In the genomic region with DNA sequence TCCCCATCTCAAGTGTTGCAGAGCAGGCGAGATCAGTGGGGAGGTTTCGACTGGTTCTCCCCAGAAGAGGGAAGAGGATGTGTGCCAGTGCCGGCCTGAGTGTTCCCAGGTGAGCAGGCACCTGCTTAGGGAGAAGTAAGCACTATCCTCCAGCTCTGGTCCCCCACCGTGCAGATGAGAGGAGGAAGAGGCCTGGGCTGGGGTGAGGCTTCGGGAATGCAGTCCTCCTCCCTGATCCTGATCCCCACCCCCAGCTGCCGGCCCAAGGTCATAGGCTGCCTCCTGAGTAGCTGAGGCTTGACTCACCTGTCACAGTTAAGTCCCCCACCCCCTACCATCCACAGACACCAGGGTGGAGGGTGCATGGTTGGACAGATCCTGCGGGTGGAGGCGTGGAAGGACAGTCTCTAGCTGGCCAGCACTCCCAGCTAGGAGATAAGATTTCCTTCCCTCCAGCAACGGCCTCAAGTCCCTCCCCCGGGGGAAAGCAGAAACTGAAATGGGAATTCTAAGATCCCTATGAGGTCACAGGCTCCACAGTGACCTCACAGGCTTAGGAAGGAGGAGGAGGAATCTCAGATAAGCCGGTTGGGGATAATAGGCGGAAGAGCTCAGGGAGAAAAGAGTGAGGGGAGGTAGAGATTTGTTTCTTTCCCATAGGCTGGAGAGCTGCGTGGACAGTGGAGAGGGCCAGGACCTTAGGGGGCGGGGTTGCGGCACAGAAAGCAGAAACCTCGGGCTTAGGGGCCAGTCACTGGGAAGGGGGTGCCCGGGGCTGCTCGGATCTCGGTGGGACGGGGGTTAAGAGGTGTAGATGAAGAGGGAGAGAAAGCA, we compare ENCODE assay signal across 1 cellular context.
TF ChIP-seq lines count a peak whose summit lies in the region.

No MANE protein-coding gene starts in this region.

TF ChIP-seq in K562, 482 proteins besides CTCF, POLR2A, EP300 and RAD21 (continues in another document):
- TF ChIP-seq DPF2 (IDR thresholded peaks at IDR 0.05) (peak; percentile 36; the same call in 1 of the 2 replicates), NCOA1 (IDR thresholded peaks at IDR 0.05; ENCODE audit: low read depth) (peak; percentile 81; the same call in 1 of the 2 replicates), TCF3 (CRISPR knock-in tag; IDR thresholded peaks at IDR 0.05) (no peak), KDM2B (CRISPR knock-in tag; IDR thresholded peaks at IDR 0.05) (no peak), PML (IDR thresholded peaks at IDR 0.05; ENCODE audit: low read length) (no peak), FOXP1 (CRISPR knock-in tag; IDR thresholded peaks at IDR 0.05) (peak; percentile 7; the same call in 1 of the 2 replicates), PCBP2 (IDR thresholded peaks at IDR 0.05; ENCODE audit: low read depth, low read length, poor library complexity, severe bottlenecking) (no peak), ZNF561 (CRISPR knock-in tag; conservative IDR thresholded peaks at IDR 0.05) (no peak), ZNF431 (CRISPR knock-in tag; IDR thresholded peaks at IDR 0.05) (no peak), ETV1 (tag; conservative IDR thresholded peaks at IDR 0.05; ENCODE audit: low read depth) (no peak), BMI1 (IDR thresholded peaks at IDR 0.05; ENCODE audit: low read length) (no peak), ZNF232 (CRISPR knock-in tag; IDR thresholded peaks at IDR 0.05) (no peak; the same call in 1 of the 2 replicates), ZNF143 (CRISPR knock-in tag; IDR thresholded peaks at IDR 0.05) (no peak), ELF1 (tag; IDR thresholded peaks at IDR 0.05) (no peak), HCFC1 (IDR thresholded peaks at IDR 0.05; ENCODE audit: low read depth, low read length) (no peak), ELF2 (CRISPR knock-in tag; IDR thresholded peaks at IDR 0.05) (0 out of 2 replicates have a peak, but pooled peaks have one; percentile 39), FOXK1 (CRISPR knock-in tag; IDR thresholded peaks at IDR 0.05; ENCODE audit: borderline replicate concordance) (peak; percentile 9; the same call in 1 of the 2 replicates), PTTG1 (tag; IDR thresholded peaks at IDR 0.05; ENCODE audit: low read depth) (no peak), MCM3 (IDR thresholded peaks at IDR 0.05) (no peak), CXXC5 (CRISPR knock-in tag; IDR thresholded peaks at IDR 0.05) (peak; percentile 34), ZNF589 (CRISPR knock-in tag; IDR thresholded peaks at IDR 0.05; ENCODE audit: low read depth) (no peak), ZNF644 (tag; IDR thresholded peaks at IDR 0.05; ENCODE audit: low read depth) (no peak), CHD2 (IDR thresholded peaks at IDR 0.05; ENCODE audit: low read depth, low read length) (no peak), RBM14 (IDR thresholded peaks at IDR 0.05; ENCODE audit: borderline replicate concordance, insufficient read depth, low read depth, low read length) (no peak), HDAC1 (IDR thresholded peaks at IDR 0.05) (peak in 1 of 2 experiments; percentile 70; a peak in 1 of 4 replicates), NELFE (IDR thresholded peaks at IDR 0.05; ENCODE audit: insufficient read depth, insufficient read length) (no peak), JUN (IDR thresholded peaks at IDR 0.05; ENCODE audit: borderline replicate concordance, low read depth, low read length) (no peak), JUN (CRISPR knock-in tag; IDR thresholded peaks at IDR 0.05; ENCODE audit: borderline replicate concordance) (no peak), LARP7 (IDR thresholded peaks at IDR 0.05) (0 out of 2 replicates have a peak, but pooled peaks have one; percentile 9), POLR2G (IDR thresholded peaks at IDR 0.05; ENCODE audit: low read depth, low read length) (no peak), ATF1 (CRISPR knock-in tag; IDR thresholded peaks at IDR 0.05) (no peak), ATF1 (tag; IDR thresholded peaks at IDR 0.05) (peak; percentile 72), LCOR (CRISPR knock-in tag; IDR thresholded peaks at IDR 0.05) (no peak), ZNF263 (CRISPR knock-in tag; IDR thresholded peaks at IDR 0.05; ENCODE audit: borderline replicate concordance) (peak; percentile 11; the same call in 1 of the 2 replicates), ARNT (IDR thresholded peaks at IDR 0.05) (no peak), EHMT2 (IDR thresholded peaks at IDR 0.05) (no peak), ZBTB8A (IDR thresholded peaks at IDR 0.05; ENCODE audit: partially characterized antibody) (no peak)
- TF ChIP-seq, protein P1, sequence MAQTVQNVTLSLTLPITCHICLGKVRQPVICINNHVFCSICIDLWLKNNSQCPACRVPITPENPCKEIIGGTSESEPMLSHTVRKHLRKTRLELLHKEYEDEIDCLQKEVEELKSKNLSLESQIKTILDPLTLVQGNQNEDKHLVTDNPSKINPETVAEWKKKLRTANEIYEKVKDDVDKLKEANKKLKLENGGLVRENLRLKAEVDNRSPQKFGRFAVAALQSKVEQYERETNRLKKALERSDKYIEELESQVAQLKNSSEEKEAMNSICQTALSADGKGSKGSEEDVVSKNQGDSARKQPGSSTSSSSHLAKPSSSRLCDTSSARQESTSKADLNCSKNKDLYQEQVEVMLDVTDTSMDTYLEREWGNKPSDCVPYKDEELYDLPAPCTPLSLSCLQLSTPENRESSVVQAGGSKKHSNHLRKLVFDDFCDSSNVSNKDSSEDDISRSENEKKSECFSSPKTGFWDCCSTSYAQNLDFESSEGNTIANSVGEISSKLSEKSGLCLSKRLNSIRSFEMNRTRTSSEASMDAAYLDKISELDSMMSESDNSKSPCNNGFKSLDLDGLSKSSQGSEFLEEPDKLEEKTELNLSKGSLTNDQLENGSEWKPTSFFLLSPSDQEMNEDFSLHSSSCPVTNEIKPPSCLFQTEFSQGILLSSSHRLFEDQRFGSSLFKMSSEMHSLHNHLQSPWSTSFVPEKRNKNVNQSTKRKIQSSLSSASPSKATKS (CRISPR knock-in tag; IDR thresholded peaks at IDR 0.05): no peak
- TF ChIP-seq, protein P2, sequence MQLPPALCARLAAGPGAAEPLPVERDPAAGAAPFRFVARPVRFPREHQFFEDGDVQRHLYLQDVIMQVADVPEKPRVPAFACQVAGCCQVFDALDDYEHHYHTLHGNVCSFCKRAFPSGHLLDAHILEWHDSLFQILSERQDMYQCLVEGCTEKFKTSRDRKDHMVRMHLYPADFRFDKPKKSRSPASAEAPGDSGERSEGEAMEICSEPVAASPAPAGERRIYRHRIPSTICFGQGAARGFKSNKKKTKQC (CRISPR knock-in tag; IDR thresholded peaks at IDR 0.05): 0 out of 2 replicates have a peak, but pooled peaks have one; percentile 39
- TF ChIP-seq, protein P3, sequence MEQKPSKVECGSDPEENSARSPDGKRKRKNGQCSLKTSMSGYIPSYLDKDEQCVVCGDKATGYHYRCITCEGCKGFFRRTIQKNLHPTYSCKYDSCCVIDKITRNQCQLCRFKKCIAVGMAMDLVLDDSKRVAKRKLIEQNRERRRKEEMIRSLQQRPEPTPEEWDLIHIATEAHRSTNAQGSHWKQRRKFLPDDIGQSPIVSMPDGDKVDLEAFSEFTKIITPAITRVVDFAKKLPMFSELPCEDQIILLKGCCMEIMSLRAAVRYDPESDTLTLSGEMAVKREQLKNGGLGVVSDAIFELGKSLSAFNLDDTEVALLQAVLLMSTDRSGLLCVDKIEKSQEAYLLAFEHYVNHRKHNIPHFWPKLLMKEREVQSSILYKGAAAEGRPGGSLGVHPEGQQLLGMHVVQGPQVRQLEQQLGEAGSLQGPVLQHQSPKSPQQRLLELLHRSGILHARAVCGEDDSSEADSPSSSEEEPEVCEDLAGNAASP (IDR thresholded peaks at IDR 0.05): no peak
- TF ChIP-seq, protein P4, sequence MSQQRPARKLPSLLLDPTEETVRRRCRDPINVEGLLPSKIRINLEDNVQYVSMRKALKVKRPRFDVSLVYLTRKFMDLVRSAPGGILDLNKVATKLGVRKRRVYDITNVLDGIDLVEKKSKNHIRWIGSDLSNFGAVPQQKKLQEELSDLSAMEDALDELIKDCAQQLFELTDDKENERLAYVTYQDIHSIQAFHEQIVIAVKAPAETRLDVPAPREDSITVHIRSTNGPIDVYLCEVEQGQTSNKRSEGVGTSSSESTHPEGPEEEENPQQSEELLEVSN (IDR thresholded peaks at IDR 0.05; ENCODE audit: borderline replicate concordance in 1 of 2, extremely low read depth in 1 of 2, insufficient read depth in 1 of 2, insufficient read length in 1 of 2, low read depth in 1 of 2, low read length in 1 of 2, poor library complexity in 1 of 2, severe bottlenecking in 1 of 2): no peak
- TF ChIP-seq, protein P5, sequence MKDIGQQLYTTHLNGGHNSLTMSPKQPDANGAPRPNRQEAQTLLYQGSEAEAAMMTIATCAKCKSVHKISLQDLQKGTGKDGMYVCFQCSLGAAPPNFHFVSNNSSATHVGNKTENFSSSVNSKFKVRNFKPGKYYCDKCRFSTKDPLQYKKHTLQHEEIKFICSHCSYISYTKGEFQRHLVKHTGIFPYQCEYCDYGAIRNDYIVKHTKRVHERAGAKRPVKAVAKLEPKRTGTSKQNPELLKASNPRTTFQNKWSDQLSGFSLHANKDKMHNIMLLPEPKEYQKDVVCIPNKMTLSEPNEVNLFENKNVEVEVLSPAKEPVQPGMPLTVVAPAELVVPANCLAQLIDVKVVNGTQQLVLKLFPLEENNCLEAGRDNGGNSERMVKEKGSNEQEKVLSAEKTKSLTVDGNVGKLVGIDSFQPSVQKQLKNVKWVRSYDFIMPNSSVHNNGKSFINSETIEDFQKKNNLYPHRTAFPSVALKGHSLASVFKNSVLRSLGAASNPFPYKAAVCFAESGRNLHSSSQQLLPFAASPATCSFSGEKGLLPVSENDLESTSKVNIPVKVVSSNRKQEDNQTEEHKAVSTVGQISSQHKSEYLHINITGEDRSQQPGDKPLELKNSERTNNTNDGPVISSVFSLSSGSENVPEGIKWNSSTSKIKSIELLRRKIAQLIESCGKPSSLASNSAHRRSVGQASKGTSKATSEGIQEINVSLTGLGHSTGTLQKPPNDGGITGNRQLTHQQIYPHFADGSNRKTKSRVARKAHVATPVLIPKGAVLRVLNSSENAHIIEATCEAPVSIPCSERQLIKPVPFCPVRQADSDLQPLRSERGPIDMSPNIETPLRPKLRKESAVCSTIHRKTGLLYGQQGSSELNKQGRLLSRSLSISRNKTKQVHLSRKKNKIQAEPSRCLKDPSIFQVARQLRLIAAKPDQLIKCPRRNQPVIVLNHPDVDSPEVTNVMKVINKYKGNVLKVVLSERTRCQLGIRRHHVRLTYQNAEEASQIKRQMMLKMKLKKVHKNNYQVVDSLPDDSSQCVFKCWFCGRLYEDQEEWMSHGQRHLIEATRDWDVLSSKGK (CRISPR knock-in tag; IDR thresholded peaks at IDR 0.05): no peak
- TF ChIP-seq, protein P6, sequence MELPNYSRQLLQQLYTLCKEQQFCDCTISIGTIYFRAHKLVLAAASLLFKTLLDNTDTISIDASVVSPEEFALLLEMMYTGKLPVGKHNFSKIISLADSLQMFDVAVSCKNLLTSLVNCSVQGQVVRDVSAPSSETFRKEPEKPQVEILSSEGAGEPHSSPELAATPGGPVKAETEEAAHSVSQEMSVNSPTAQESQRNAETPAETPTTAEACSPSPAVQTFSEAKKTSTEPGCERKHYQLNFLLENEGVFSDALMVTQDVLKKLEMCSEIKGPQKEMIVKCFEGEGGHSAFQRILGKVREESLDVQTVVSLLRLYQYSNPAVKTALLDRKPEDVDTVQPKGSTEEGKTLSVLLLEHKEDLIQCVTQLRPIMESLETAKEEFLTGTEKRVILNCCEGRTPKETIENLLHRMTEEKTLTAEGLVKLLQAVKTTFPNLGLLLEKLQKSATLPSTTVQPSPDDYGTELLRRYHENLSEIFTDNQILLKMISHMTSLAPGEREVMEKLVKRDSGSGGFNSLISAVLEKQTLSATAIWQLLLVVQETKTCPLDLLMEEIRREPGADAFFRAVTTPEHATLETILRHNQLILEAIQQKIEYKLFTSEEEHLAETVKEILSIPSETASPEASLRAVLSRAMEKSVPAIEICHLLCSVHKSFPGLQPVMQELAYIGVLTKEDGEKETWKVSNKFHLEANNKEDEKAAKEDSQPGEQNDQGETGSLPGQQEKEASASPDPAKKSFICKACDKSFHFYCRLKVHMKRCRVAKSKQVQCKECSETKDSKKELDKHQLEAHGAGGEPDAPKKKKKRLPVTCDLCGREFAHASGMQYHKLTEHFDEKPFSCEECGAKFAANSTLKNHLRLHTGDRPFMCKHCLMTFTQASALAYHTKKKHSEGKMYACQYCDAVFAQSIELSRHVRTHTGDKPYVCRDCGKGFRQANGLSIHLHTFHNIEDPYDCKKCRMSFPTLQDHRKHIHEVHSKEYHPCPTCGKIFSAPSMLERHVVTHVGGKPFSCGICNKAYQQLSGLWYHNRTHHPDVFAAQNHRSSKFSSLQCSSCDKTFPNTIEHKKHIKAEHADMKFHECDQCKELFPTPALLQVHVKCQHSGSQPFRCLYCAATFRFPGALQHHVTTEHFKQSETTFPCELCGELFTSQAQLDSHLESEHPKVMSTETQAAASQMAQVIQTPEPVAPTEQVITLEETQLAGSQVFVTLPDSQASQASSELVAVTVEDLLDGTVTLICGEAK (IDR thresholded peaks at IDR 0.05): no peak; the same call in 1 of the 2 replicates
- TF ChIP-seq, protein P6 (CRISPR knock-in tag; IDR thresholded peaks at IDR 0.05): no peak
- TF ChIP-seq, protein P7, sequence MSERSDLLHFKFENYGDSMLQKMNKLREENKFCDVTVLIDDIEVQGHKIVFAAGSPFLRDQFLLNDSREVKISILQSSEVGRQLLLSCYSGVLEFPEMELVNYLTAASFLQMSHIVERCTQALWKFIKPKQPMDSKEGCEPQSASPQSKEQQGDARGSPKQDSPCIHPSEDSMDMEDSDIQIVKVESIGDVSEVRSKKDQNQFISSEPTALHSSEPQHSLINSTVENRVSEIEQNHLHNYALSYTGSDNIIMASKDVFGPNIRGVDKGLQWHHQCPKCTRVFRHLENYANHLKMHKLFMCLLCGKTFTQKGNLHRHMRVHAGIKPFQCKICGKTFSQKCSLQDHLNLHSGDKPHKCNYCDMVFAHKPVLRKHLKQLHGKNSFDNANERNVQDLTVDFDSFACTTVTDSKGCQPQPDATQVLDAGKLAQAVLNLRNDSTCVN (CRISPR knock-in tag; IDR thresholded peaks at IDR 0.05): 0 out of 2 replicates have a peak, but pooled peaks have one; percentile 23
